Comparison of ENCODE assay signal across 9 cellular contexts in genomic region chr9:130448035-130448624, GRCh38. TPM values are rescaled to one million over a fixed set of nuclear protein-coding genes. Genes with fewer than 3 reads are reported as not detected.
A peak's percentile ranks its signal among the peaks of the same experiment; 100 is the strongest.
DNase-seq lines count a peak whose midpoint lies in the region; ATAC-seq and TF ChIP-seq lines count a peak whose summit lies in the region.
"Had no signal": no experiment of that assay in that cellular context is flagged by ENCODE, and none has a peak within 500 bp of the region (broad histone marks: within the 10 kb centered on the region; RNA-seq: fewer than 3 reads in every experiment).

No MANE protein-coding gene starts in this region.

- H4K5ac ChIP-seq in IMR-90 (ENCODE audit: low read depth, low read length), result peak overlapping the region; percentile 68; the same call in 1 of the 2 replicates

- WGBS in IMR-90 (ENCODE audit: extremely low coverage in 2 of 2, insufficient read length in 1 of 2), 2 experiments, result 78% methylated on average over 5 of the region's 12 CpGs; no CpG with 5 or more reads in 1 of the 2 experiments

- H3K4me2 ChIP-seq in IMR-90 (ENCODE audit: low read depth, low read length) (no peak overlapping the region), SU-DHL-6 (ENCODE audit: low read depth, low read length, poor library complexity, severe bottlenecking) (peak overlapping the region; percentile 18)

- peaks cover 15% of the 10 kb centered on the region for H3K9me1 ChIP-seq in IMR-90 (ENCODE audit: insufficient read depth, low read length)

- peaks cover 39% of the 10 kb centered on the region for H3K27me3 Mint-ChIP-seq in CD8-positive, alpha-beta T cell (ENCODE audit: low read depth)

- H3K4me1 Mint-ChIP-seq in CD8-positive, alpha-beta T cell (ENCODE audit: low read depth), result peaks cover 2% of the 10 kb centered on the region

- peaks cover 5% of the 10 kb centered on the region; the same call in 1 of the 2 replicates for H4K20me1 ChIP-seq in IMR-90 (ENCODE audit: insufficient read depth, low read length)
- no peaks in the 10 kb centered on the region for H4K20me1 ChIP-seq in SU-DHL-6 (ENCODE audit: low read depth, low read length)

- ATAC-seq in IMR-90 (ENCODE audit: low read depth) (no peak), esophagus mucosa (no peak)
- ATAC-seq in CD8-positive, alpha-beta T cell, result no peak

- no peaks in the 10 kb centered on the region for H3F3A ChIP-seq in SU-DHL-6 (ENCODE audit: insufficient read depth)

- H2BK120ac ChIP-seq in IMR-90 (ENCODE audit: low read depth, low read length), result peak overlapping the region; percentile 87

- no peak for TF ChIP-seq POLR2A in IMR-90 (IDR thresholded peaks at IDR 0.05; ENCODE audit: low read depth, low read length)

- POLR2A ChIA-PET in IMR-90 (lab: Charles Lee; ENCODE audit: unreplicated experiment), result no interaction called here
- POLR2A ChIA-PET in CD8-positive, alpha-beta T cell (lab: Charles Lee), result no interaction called here

- TF ChIP-seq CTCF in IMR-90 (conservative IDR thresholded peaks at IDR 0.05; ENCODE audit: low read depth, low read length) (no peak), SU-DHL-6 (IDR thresholded peaks at IDR 0.05; ENCODE audit: insufficient read depth, low read length, poor library complexity, severe bottlenecking) (no peak)
- TF ChIP-seq CTCF in CD8-positive, alpha-beta T cell (IDR thresholded peaks at IDR 0.05), result no peak

- H3K79me2 ChIP-seq in SU-DHL-6 (ENCODE audit: insufficient read depth, low read length), result no peaks in the 10 kb centered on the region

- peak overlapping the region; percentile 48; the same call in 1 of the 2 replicates for H3K18ac ChIP-seq in IMR-90 (ENCODE audit: low read depth, low read length)

- H3K27me3 ChIP-seq in IMR-90 (ENCODE audit: control insufficient read depth, insufficient read depth, low read length) (peaks cover 6% of the 10 kb centered on the region; the same call in 1 of the 2 replicates), SU-DHL-6 (ENCODE audit: low read length) (no peaks in the 10 kb centered on the region)
- no peaks in the 10 kb centered on the region for H3K27me3 ChIP-seq in CD8-positive, alpha-beta T cell (ENCODE audit: insufficient read depth, low read length)
- H3K27me3 ChIP-seq: adrenal gland had no signal

- H2AK5ac ChIP-seq in IMR-90 (ENCODE audit: low read depth, low read length), result peak overlapping the region; percentile 25; the same call in 1 of the 2 replicates

- peak overlapping the region; percentile 81 for H3K14ac ChIP-seq in IMR-90 (replicated peaks; ENCODE audit: low read depth, low read length)

- in situ Hi-C loops in IMR-90 (cut with MboI; ENCODE audit: low sequenced_read_pairs), result no loop called here

- no peaks in the 10 kb centered on the region for H3K79me1 ChIP-seq in IMR-90 (ENCODE audit: low read depth in 1 of 2, low read length in 2 of 2)

- no peak overlapping the region for H3K27ac Mint-ChIP-seq in CD8-positive, alpha-beta T cell

- peak overlapping the region; percentile 34 for H2AFZ ChIP-seq in IMR-90 (replicated peaks; ENCODE audit: low read length, poor library complexity)
- H2AFZ ChIP-seq in SU-DHL-6 (ENCODE audit: low read depth, low read length, severe bottlenecking), result no peak overlapping the region

- H3K27ac ChIP-seq in IMR-90 (ENCODE audit: insufficient read depth, low read length), result peak overlapping the region; percentile 10; the same call in 1 of the 2 replicates
- H3K27ac ChIP-seq in SU-DHL-6 (ENCODE audit: low read depth, low read length), result no peak overlapping the region
- H3K27ac ChIP-seq in CD8-positive, alpha-beta T cell (ENCODE audit: low read depth, low read length), result no peak overlapping the region

- intact Hi-C loops in IMR-90 (cut with micrococcal nuclease), result no loop called here
- intact Hi-C loops in CD8-positive, alpha-beta T cell (cut with DNase I, micrococcal nuclease), result no loop called here

- no peak for TF ChIP-seq RAD21 in IMR-90 (IDR thresholded peaks at IDR 0.05; ENCODE audit: low read length)

- H3K9me3 ChIP-seq in IMR-90 (ENCODE audit: control insufficient read depth, insufficient read depth, low read length) (no peaks in the 10 kb centered on the region), SU-DHL-6 (ENCODE audit: insufficient read depth, low read length) (no peaks in the 10 kb centered on the region)
- H3K9me3 ChIP-seq in CD8-positive, alpha-beta T cell (ENCODE audit: low read length), result no peaks in the 10 kb centered on the region
- H3K9me3 ChIP-seq: adrenal gland had no signal

- DNase-seq in DMS 273 (lab: John Stamatoyannopoulos, UW; ENCODE audit: unreplicated experiment) (peak; percentile 82), IMR-90 (peak; percentile 57), islet precursor cell (peak; percentile 79), GOT3 (lab: John Stamatoyannopoulos, UW) (no peak), COLO829 (ENCODE audit: low spot score) (no peak)
- no peak for DNase-seq in CD8-positive, alpha-beta T cell
- DNase-seq: adrenal gland had no signal

- H4K8ac ChIP-seq in IMR-90 (ENCODE audit: low read depth in 2 of 2, low read length in 2 of 2), result peak overlapping the region; percentile 40 to 64; a peak in 3 of 4 replicates

- peak overlapping the region; percentile 69 for H2BK20ac ChIP-seq in IMR-90 (ENCODE audit: low read depth, low read length)

- H2BK15ac ChIP-seq in IMR-90 (ENCODE audit: low read depth, low read length), result 0 out of 3 replicates have a peak overlapping the region, but pooled peaks have one; percentile 25

- dilution Hi-C loops in IMR-90 (cut with HindIII; ENCODE audit: low sequenced_read_pairs, unreplicated experiment), result no loop called here

- H3K9me2 ChIP-seq in SU-DHL-6 (replicated peaks; ENCODE audit: insufficient read depth, low read length), result no peaks in the 10 kb centered on the region

- no peak overlapping the region for H3K4me3 Mint-ChIP-seq in CD8-positive, alpha-beta T cell

- no TSS peak for BruUV-seq in IMR-90 (replicated peaks; lab: Mats Ljungman, UMichigan)

- no peak overlapping the region for H3K4me3 ChIP-seq in IMR-90 (ENCODE audit: insufficient read depth, low read depth, low read length)
- no peak overlapping the region for H3K4me3 ChIP-seq in SU-DHL-6 (ENCODE audit: insufficient read depth, low read length, poor library complexity, severe bottlenecking)
- no peak overlapping the region for H3K4me3 ChIP-seq in CD8-positive, alpha-beta T cell (ENCODE audit: low read depth, low read length)
- H3K4me3 ChIP-seq: adrenal gland had no signal

- peaks cover 41% of the 10 kb centered on the region for H3K4me1 ChIP-seq in IMR-90 (ENCODE audit: control insufficient read depth, insufficient read depth, low read length)
- H3K4me1 ChIP-seq in CD8-positive, alpha-beta T cell (ENCODE audit: insufficient read depth, low read length), result no peaks in the 10 kb centered on the region

- H3K36me3 ChIP-seq in IMR-90 (ENCODE audit: control insufficient read depth, insufficient read depth, low read length), result no peaks in the 10 kb centered on the region
- no peaks in the 10 kb centered on the region for H3K36me3 ChIP-seq in SU-DHL-6 (ENCODE audit: low read length)
- H3K36me3 ChIP-seq in CD8-positive, alpha-beta T cell (ENCODE audit: insufficient read depth, low read length), result no peaks in the 10 kb centered on the region
- H3K36me3 ChIP-seq: adrenal gland had no signal

- H3K56ac ChIP-seq in IMR-90 (ENCODE audit: extremely low read depth, insufficient read depth, low read length), result no peak overlapping the region

- peak overlapping the region; percentile 83 for H3K4ac ChIP-seq in IMR-90 (ENCODE audit: low read depth, low read length)

- H3K23ac ChIP-seq in IMR-90 (ENCODE audit: low read depth, low read length), result peak overlapping the region; percentile 2; the same call in 1 of the 2 replicates

- no peaks in the 10 kb centered on the region for H3K36me3 Mint-ChIP-seq in CD8-positive, alpha-beta T cell

- H2AK9ac ChIP-seq in IMR-90 (replicated peaks; ENCODE audit: low read depth, low read length, poor library complexity), result peak overlapping the region; percentile 89

- H2BK5ac ChIP-seq in IMR-90 (ENCODE audit: low read depth, low read length, poor library complexity, severe bottlenecking), result no peak overlapping the region

- H4K91ac ChIP-seq in IMR-90 (ENCODE audit: insufficient read depth, low read depth, low read length), result peak overlapping the region; percentile 94

- H3K9ac ChIP-seq in IMR-90 (ENCODE audit: low read depth, low read length) (peak overlapping the region; percentile 34), SU-DHL-6 (ENCODE audit: low read length) (no peak overlapping the region; the same call in 1 of the 2 replicates)

- no peaks in the 10 kb centered on the region for H3K9me3 Mint-ChIP-seq in CD8-positive, alpha-beta T cell

- CTCF ChIA-PET in IMR-90 (lab: Yijun Ruan, JAX), result interaction anchor here (0.6 kb wide), 1 partner anchor 104 kb away, joined by 4 read pairs; no protein-coding TSS in a partner anchor
- CTCF ChIA-PET in CD8-positive, alpha-beta T cell (lab: Charles Lee), result interaction anchor here (1.1 to 1.6 kb wide), 3 partner anchors 12 to 253 kb away, joined by 3 to 6 read pairs (median 3); no protein-coding TSS in a partner anchor

TF ChIP-seq in IMR-90, 13 proteins besides CTCF, POLR2A, EP300 and RAD21:
- TF ChIP-seq MAZ (IDR thresholded peaks at IDR 0.05; ENCODE audit: borderline replicate concordance, low read depth, low read length), result peak; percentile 51; the same call in 1 of the 2 replicates
- no peak for TF ChIP-seq RCOR1 (IDR thresholded peaks at IDR 0.05; ENCODE audit: insufficient replicate concordance, low read length)
- TF ChIP-seq CEBPB (IDR thresholded peaks at IDR 0.05; ENCODE audit: low read depth, low read length), result peak; percentile 92
- TF ChIP-seq MAFK (IDR thresholded peaks at IDR 0.05; ENCODE audit: low read depth, low read length), result no peak
TF ChIP-seq in IMR-90: peak in this region for 2.

RNA-seq across cellular contexts. Expression of gene ASS1, which starts 3.4 kb away (rescaled TPM):
- total RNA-seq in IMR-90 (2012; rRNA removed) (31.1 and 39.6 TPM in 2 replicates), esophagus mucosa (101 TPM)
- polyA plus RNA-seq in IMR-90 (2012; rRNA removed), result 39.7 and 41.9 TPM in 2 replicates
- 48.3 and 61.6 TPM in 2 replicates for polyA plus RNA-seq in IMR-90 (2012; cell fraction: cytosol; rRNA removed)
- polyA plus RNA-seq in IMR-90 (2012; cell fraction: nucleus; rRNA removed; ENCODE audit: low replicate concordance), result 23.9 and 27.2 TPM in 2 replicates
- total RNA-seq in CD8-positive, alpha-beta T cell, result not detected

Comparison
In these comparisons a context has a peak if more than half of its experiments do, and no peak if none do; other contexts are left out.
1. DNase-seq: peak in DMS 273 (single experiment), IMR-90 (single experiment) and islet precursor cell (single experiment); none in GOT3 (single experiment), CD8-positive, alpha-beta T cell (0 of 7) and COLO829 (single experiment).
2. RNA of gene ASS1, which starts 3.4 kb away (total RNA-seq): 101 TPM in esophagus mucosa (single experiment) and 31.1 to 39.6 TPM in IMR-90; not detected in CD8-positive, alpha-beta T cell; every median in the first group is over 10 times any median in the second.